Comparison of ENCODE assay signal across 16 cellular contexts in the genomic region with DNA sequence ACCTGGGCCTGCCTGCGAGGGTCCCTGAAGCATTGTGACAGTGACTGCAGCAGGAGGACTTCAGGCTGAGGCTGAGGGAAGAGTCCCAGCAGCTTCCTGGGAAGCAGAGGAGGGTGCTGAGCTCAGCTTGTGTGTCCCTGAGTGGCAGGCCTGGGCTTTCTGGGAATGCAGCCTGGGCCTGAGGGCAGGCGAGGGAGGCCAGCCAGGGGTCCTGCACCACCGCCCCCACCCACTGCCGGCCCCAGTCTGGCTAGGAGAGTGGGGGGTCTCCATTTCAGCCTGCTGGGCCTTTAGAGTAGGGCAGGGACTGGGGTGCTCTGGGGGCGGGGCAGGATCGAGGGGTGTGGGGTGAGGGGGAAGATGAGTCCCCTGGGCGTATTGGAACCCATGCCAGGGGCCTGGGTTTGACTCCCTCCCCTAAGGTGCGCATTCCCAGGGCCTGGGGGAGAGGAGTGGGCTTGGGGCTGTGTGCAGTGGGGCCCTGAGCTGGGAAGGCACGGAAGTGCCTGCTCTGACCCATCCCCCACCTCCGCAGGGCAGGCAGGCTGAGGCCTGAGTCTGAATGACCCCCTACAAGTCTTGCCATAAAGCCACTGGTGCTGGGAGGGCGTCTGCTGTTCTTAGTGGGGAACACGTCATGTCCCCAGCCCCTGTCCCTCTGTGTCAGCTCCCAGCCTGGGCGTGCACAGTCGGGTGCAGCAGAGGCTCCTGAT. TPM values are rescaled to one million over a fixed set of nuclear protein-coding genes. Genes with fewer than 3 reads are reported as not detected.
DNase-seq lines count a peak whose midpoint lies in the region; ATAC-seq, FAIRE-seq and TF ChIP-seq lines count a peak whose summit lies in the region.
"Had no signal": no experiment of that assay in that cellular context is flagged by ENCODE, and none has a peak within 500 bp of the region (broad histone marks: within the 10 kb centered on the region; RNA-seq: fewer than 3 reads in every experiment).

No MANE protein-coding gene starts in this region.

- H3K4me1 ChIP-seq in HCT116 (ENCODE audit: control insufficient read depth in 1 of 2, insufficient read depth in 2 of 2, low read length in 2 of 2) (peaks cover 70 to 91% of the 10 kb centered on the region in 2 experiments), astrocyte (ENCODE audit: insufficient read depth, low read length) (peaks cover 39% of the 10 kb centered on the region)

- no peak for TF ChIP-seq RAD21 in HCT116 (IDR thresholded peaks at IDR 0.05; ENCODE audit: low read depth)

- H2AFZ ChIP-seq in HCT116 (ENCODE audit: low read depth, low read length, poor library complexity, severe bottlenecking), result no peak overlapping the region
- no peak overlapping the region for H2AFZ ChIP-seq in astrocyte (ENCODE audit: low read depth, low read length)

- H3K27me3 ChIP-seq in HCT116 (ENCODE audit: insufficient read depth, low read length) (no peaks in the 10 kb centered on the region), astrocyte (ENCODE audit: insufficient read depth, low read length) (no peaks in the 10 kb centered on the region)
- H3K27me3 ChIP-seq: BLaER1 had no signal

- no peak overlapping the region for H3K4me3 Mint-ChIP-seq in astrocyte (ENCODE audit: unreplicated experiment)
- H3K4me3 Mint-ChIP-seq in stimulated activated memory B cell treated with anti-CD40 and anti-IgM and Interleukin-4, amounts not matched to agents 10 μg/mL and 1 μg/mL and 100 μg/mL, for 72 hours, result no peak overlapping the region
- no peak overlapping the region for H3K4me3 Mint-ChIP-seq in activated CD4-positive, alpha-beta T cell treated with anti-CD3 and anti-CD28 coated beads, Interleukin-2, amount 10 ng/mL, durations not matched to agents 24 days and 14 days
- H3K4me3 Mint-ChIP-seq: activated naive CD8-positive, alpha-beta T cell treated with anti-CD3 and anti-CD28 coated beads, Interleukin-2, amount 50 U/mL, for 24 hours; memory B cell had no signal

- H3K9me3 Mint-ChIP-seq in astrocyte (ENCODE audit: unreplicated experiment), result no peaks in the 10 kb centered on the region
- H3K9me3 Mint-ChIP-seq in stimulated activated memory B cell treated with anti-CD40 and anti-IgM and Interleukin-4, amounts not matched to agents 10 μg/mL and 1 μg/mL and 100 μg/mL, for 72 hours, result no peaks in the 10 kb centered on the region
- no peaks in the 10 kb centered on the region for H3K9me3 Mint-ChIP-seq in activated CD4-positive, alpha-beta T cell treated with anti-CD3 and anti-CD28 coated beads, Interleukin-2, amount 10 ng/mL, durations not matched to agents 24 days and 14 days
- H3K9me3 Mint-ChIP-seq: activated naive CD8-positive, alpha-beta T cell treated with anti-CD3 and anti-CD28 coated beads, Interleukin-2, amount 50 U/mL, for 24 hours; memory B cell had no signal

- ATAC-seq in HCT116, result no peak
- peak; percentile 21 for ATAC-seq in stimulated activated memory B cell treated with anti-CD40 and anti-IgM and Interleukin-4, amounts not matched to agents 10 μg/mL and 1 μg/mL and 100 μg/mL, for 72 hours
- no peak for ATAC-seq in GM19023 (IDR thresholded peaks at IDR 0.05; ENCODE audit: unreplicated experiment)
- ATAC-seq in GM18511 (IDR thresholded peaks at IDR 0.05; ENCODE audit: unreplicated experiment), result no peak
- ATAC-seq: activated CD4-positive, CD25-positive, alpha-beta regulatory T cell treated with anti-CD3 and anti-CD28 coated beads, Interleukin-2, amount 50 U/mL, for 24 hours; activated naive CD8-positive, alpha-beta T cell treated with anti-CD3 and anti-CD28 coated beads, Interleukin-2, amount 50 U/mL, for 24 hours had no signal

- H3K4me3 ChIP-seq in HCT116 (replicated peaks in 1 of 2; ENCODE audit: low read depth in 1 of 2, low read length in 2 of 2) (peak overlapping the region in 1 of 2 experiments; percentile 46; a peak in 2 of 4 replicates), astrocyte (ENCODE audit: insufficient read depth, low read depth, low read length) (no peak overlapping the region)
- H3K4me3 ChIP-seq: BLaER1 had no signal

- H3K79me2 ChIP-seq in HCT116 (ENCODE audit: insufficient read depth, low read length) (peaks cover 15% of the 10 kb centered on the region; the same call in 1 of the 2 replicates), astrocyte (ENCODE audit: insufficient read depth, low read length) (peaks cover 5% of the 10 kb centered on the region)

- TF ChIP-seq CTCF in HCT116 (IDR thresholded peaks at IDR 0.05 in 2 of 3, conservative IDR thresholded peaks at IDR 0.05 in 1 of 3; ENCODE audit: borderline replicate concordance in 1 of 3, insufficient read depth in 1 of 3, low read depth in 2 of 3, low read length in 2 of 3), result no peak
- TF ChIP-seq CTCF in astrocyte (IDR thresholded peaks at IDR 0.05; ENCODE audit: insufficient read depth, low read depth, low read length), result no peak

- peak overlapping the region; percentile 87 for H3K4me2 ChIP-seq in HCT116 (ENCODE audit: low read length)
- no peak overlapping the region for H3K4me2 ChIP-seq in astrocyte (ENCODE audit: low read length)
- H3K4me2 ChIP-seq: BLaER1 had no signal

- peak overlapping the region; percentile 100 for H3K27ac ChIP-seq in HCT116 (ENCODE audit: low read depth, low read length)
- peak overlapping the region; percentile 100 for H3K27ac ChIP-seq in astrocyte (ENCODE audit: low read depth, low read length)
- H3K27ac ChIP-seq: BLaER1 had no signal

- DNase-seq in HCT116 (ENCODE audit: low read depth, low spot score) (no peak), astrocyte (ENCODE audit: low read depth) (no peak), left kidney (ENCODE audit: low read depth, low spot score) (peak; percentile 64), SHP77 treated with DMSO at 0.1 percent for 48 hours (lab: John Stamatoyannopoulos, UW) (no peak)
- DNase-seq in activated CD4-positive, alpha-beta T cell treated with anti-CD3 and anti-CD28 coated beads, Interleukin-2, amount 10 ng/mL, durations not matched to agents 24 days and 14 days, result no peak
- DNase-seq: activated naive CD8-positive, alpha-beta T cell treated with anti-CD3 and anti-CD28 coated beads, Interleukin-2, amount 50 U/mL, for 24 hours; DND-41; Kasumi-1; NCI-H1436 had no signal

- H3K36me3 Mint-ChIP-seq in astrocyte (ENCODE audit: low read depth, unreplicated experiment), result no peaks in the 10 kb centered on the region
- H3K36me3 Mint-ChIP-seq in stimulated activated memory B cell treated with anti-CD40 and anti-IgM and Interleukin-4, amounts not matched to agents 10 μg/mL and 1 μg/mL and 100 μg/mL, for 72 hours, result no peaks in the 10 kb centered on the region
- H3K36me3 Mint-ChIP-seq in activated CD4-positive, alpha-beta T cell treated with anti-CD3 and anti-CD28 coated beads, Interleukin-2, amount 10 ng/mL, durations not matched to agents 24 days and 14 days (ENCODE audit: low read depth), result no peaks in the 10 kb centered on the region
- H3K36me3 Mint-ChIP-seq: memory B cell had no signal

- H3K9ac ChIP-seq in HCT116 (ENCODE audit: low read length), result peak overlapping the region; percentile 91
- H3K9ac ChIP-seq in astrocyte (ENCODE audit: low read length), result peak overlapping the region; percentile 25
- H3K9ac ChIP-seq: BLaER1 had no signal

- H3K9me2 ChIP-seq in HCT116 (ENCODE audit: insufficient read depth), result no peaks in the 10 kb centered on the region

- intact Hi-C loops in HCT116 (cut with micrococcal nuclease), result loop anchor here (5.0 kb wide), 1 partner anchor 727 kb away; no protein-coding TSS in a partner anchor
- intact Hi-C loops in activated CD4-positive, alpha-beta T cell treated with anti-CD3 and anti-CD28 coated beads, Interleukin-2, amount 10 ng/mL, durations not matched to agents 24 days and 14 days (cut with micrococcal nuclease), result no loop called here

- TF ChIP-seq POLR2A in HCT116 (IDR thresholded peaks at IDR 0.05; ENCODE audit: borderline replicate concordance, extremely low read depth, insufficient read depth, insufficient read length), result no peak

- RAD21 ChIA-PET in HCT116 (lab: Charles Lee; ENCODE audit: low non-redundant PET in 1 of 2, low total read pairs in 2 of 2, uncharacterized antibody in 2 of 2, unreplicated experiment in 2 of 2), result no interaction called here

- CTCF ChIA-PET in HCT116 (lab: Charles Lee), result interaction anchor here (0.6 to 7.0 kb wide), 9 partner anchors 17 to 835 kb away, joined by 3 to 140 read pairs (median 3); no protein-coding TSS in a partner anchor

- H4K20me1 ChIP-seq in HCT116 (ENCODE audit: insufficient read depth), result no peaks in the 10 kb centered on the region
- no peaks in the 10 kb centered on the region for H4K20me1 ChIP-seq in astrocyte (ENCODE audit: insufficient read depth, low read length)
- H4K20me1 ChIP-seq: BLaER1 had no signal

- POLR2A ChIA-PET in HCT116 (lab: Charles Lee), result interaction anchor here (1.0 to 3.1 kb wide), 6 partner anchors 182 to 734 kb away, joined by 3 to 7 read pairs (median 3); no protein-coding TSS in a partner anchor

- no peak for FAIRE-seq in astrocyte (lab: Jason Lieb, UNC)

- H3K36me3 ChIP-seq in HCT116 (ENCODE audit: control insufficient read depth in 1 of 2, insufficient read depth in 2 of 2, low read length in 2 of 2), result no peaks in the 10 kb centered on the region
- H3K36me3 ChIP-seq in astrocyte (ENCODE audit: insufficient read depth, low read length), result no peaks in the 10 kb centered on the region
- H3K36me3 ChIP-seq: BLaER1 had no signal

- H3K9me3 ChIP-seq in HCT116 (ENCODE audit: control insufficient read depth in 1 of 2, insufficient read depth in 1 of 2, low read depth in 1 of 2, low read length in 2 of 2), result no peaks in the 10 kb centered on the region
- H3K9me3 ChIP-seq in astrocyte (ENCODE audit: insufficient read depth, low read depth, low read length), result no peaks in the 10 kb centered on the region
- H3K9me3 ChIP-seq: BLaER1 had no signal

- no peak overlapping the region for H3K27ac Mint-ChIP-seq in astrocyte (ENCODE audit: unreplicated experiment)
- no peak overlapping the region for H3K27ac Mint-ChIP-seq in stimulated activated memory B cell treated with anti-CD40 and anti-IgM and Interleukin-4, amounts not matched to agents 10 μg/mL and 1 μg/mL and 100 μg/mL, for 72 hours
- no peak overlapping the region for H3K27ac Mint-ChIP-seq in activated CD4-positive, alpha-beta T cell treated with anti-CD3 and anti-CD28 coated beads, Interleukin-2, amount 10 ng/mL, durations not matched to agents 24 days and 14 days
- H3K27ac Mint-ChIP-seq: activated naive CD8-positive, alpha-beta T cell treated with anti-CD3 and anti-CD28 coated beads, Interleukin-2, amount 50 U/mL, for 24 hours; memory B cell had no signal

- peaks cover 28% of the 10 kb centered on the region for H3K4me1 Mint-ChIP-seq in astrocyte (ENCODE audit: low read depth, unreplicated experiment)
- peaks cover 2% of the 10 kb centered on the region for H3K4me1 Mint-ChIP-seq in stimulated activated memory B cell treated with anti-CD40 and anti-IgM and Interleukin-4, amounts not matched to agents 10 μg/mL and 1 μg/mL and 100 μg/mL, for 72 hours
- H3K4me1 Mint-ChIP-seq in activated CD4-positive, alpha-beta T cell treated with anti-CD3 and anti-CD28 coated beads, Interleukin-2, amount 10 ng/mL, durations not matched to agents 24 days and 14 days, result no peaks in the 10 kb centered on the region
- H3K4me1 Mint-ChIP-seq: activated naive CD8-positive, alpha-beta T cell treated with anti-CD3 and anti-CD28 coated beads, Interleukin-2, amount 50 U/mL, for 24 hours had no signal

- peaks cover 17% of the 10 kb centered on the region for H3K27me3 Mint-ChIP-seq in astrocyte (ENCODE audit: low read depth, unreplicated experiment)
- peaks cover 12% of the 10 kb centered on the region for H3K27me3 Mint-ChIP-seq in stimulated activated memory B cell treated with anti-CD40 and anti-IgM and Interleukin-4, amounts not matched to agents 10 μg/mL and 1 μg/mL and 100 μg/mL, for 72 hours
- no peaks in the 10 kb centered on the region for H3K27me3 Mint-ChIP-seq in activated CD4-positive, alpha-beta T cell treated with anti-CD3 and anti-CD28 coated beads, Interleukin-2, amount 10 ng/mL, durations not matched to agents 24 days and 14 days
- H3K27me3 Mint-ChIP-seq: activated naive CD8-positive, alpha-beta T cell treated with anti-CD3 and anti-CD28 coated beads, Interleukin-2, amount 50 U/mL, for 24 hours had no signal

- BruUV-seq in HCT116 (replicated peaks; lab: Mats Ljungman, UMichigan), result no TSS peak

RNA-seq across cellular contexts. Expression of a gene that starts 46.4 kb away (rescaled TPM):
- 8.8 TPM for total RNA-seq in HCT116 (2021; ENCODE audit: unreplicated experiment)
- 14.4 and 24.3 TPM in 2 replicates for polyA plus RNA-seq in HCT116 (2012)
- 2.8 and 3.6 TPM in 2 replicates for total RNA-seq in astrocyte
- not detected in 2 replicates for total RNA-seq in activated CD4-positive, alpha-beta T cell treated with anti-CD3 and anti-CD28 coated beads, Interleukin-2, amount 10 ng/mL, durations not matched to agents 24 days and 14 days
- total RNA-seq: OCI-LY7 had no signal
